Comparison of ENCODE assay signal across 8 cellular contexts in genomic region chrX:39688576-39689373, GRCh38.
DNase-seq lines count a peak whose midpoint lies in the region; ATAC-seq, FAIRE-seq and TF ChIP-seq lines count a peak whose summit lies in the region.

No MANE protein-coding gene starts in this region.

- H3K27me3 ChIP-seq in KMS-11 (ENCODE audit: insufficient read depth, low read depth): no peaks in the 10 kb centered on the region
- H3K27me3 ChIP-seq in endothelial cell of umbilical vein (ENCODE audit: control insufficient read depth in 2 of 2, insufficient read depth in 2 of 2, low read length in 2 of 2): peaks cover 0 to 4% of the 10 kb centered on the region in 2 experiments
- no peaks in the 10 kb centered on the region for H3K27me3 ChIP-seq in suprapubic skin

- no TSS peak for BruUV-seq in endothelial cell of umbilical vein (replicated peaks; lab: Mats Ljungman, UMichigan)

- H3K27me3 Mint-ChIP-seq in WTC11 (ENCODE audit: low read depth) (peaks cover 16% of the 10 kb centered on the region), T-helper 17 cell (peaks cover 42% of the 10 kb centered on the region)

- TF ChIP-seq EP300 in suprapubic skin (IDR thresholded peaks at IDR 0.05): no peak

- H3K9me3 Mint-ChIP-seq in WTC11: no peaks in the 10 kb centered on the region

- H3K4me1 Mint-ChIP-seq in WTC11 (peaks cover 43% of the 10 kb centered on the region), T-helper 17 cell (no peaks in the 10 kb centered on the region)

- peak overlapping the region; percentile 66 for H3K4me3 Mint-ChIP-seq in WTC11
- no peak overlapping the region for H3K4me3 Mint-ChIP-seq in T-helper 17 cell

- H3K36me3 Mint-ChIP-seq in WTC11 (no peaks in the 10 kb centered on the region), T-helper 17 cell (ENCODE audit: low read depth) (no peaks in the 10 kb centered on the region)

- WGBS in mesodermal cell (ENCODE audit: insufficient coverage in 2 of 2), 2 experiments: 0 to 1% methylated on average over 21 to 27 of the region's 100 CpGs
- WGBS in suprapubic skin: 22% methylated on average over 44 of the region's 100 CpGs

- TF ChIP-seq CTCF in KMS-11 (conservative IDR thresholded peaks at IDR 0.05; ENCODE audit: low read depth, low read length): no peak
- TF ChIP-seq CTCF in WTC11 (IDR thresholded peaks at IDR 0.05): no peak
- no peak for TF ChIP-seq CTCF in endothelial cell of umbilical vein (IDR thresholded peaks at IDR 0.05; ENCODE audit: extremely low read depth in 1 of 2, insufficient read depth in 1 of 2, low read depth in 1 of 2, low read length in 2 of 2)
- no peak for TF ChIP-seq CTCF in suprapubic skin (IDR thresholded peaks at IDR 0.05)

- no peaks in the 10 kb centered on the region for H3K79me2 ChIP-seq in KMS-11 (ENCODE audit: insufficient read depth, low read depth)
- H3K79me2 ChIP-seq in endothelial cell of umbilical vein (ENCODE audit: control insufficient read depth, insufficient read depth, low read length): no peaks in the 10 kb centered on the region

- DNase-seq in CD1c-positive myeloid dendritic cell (ENCODE audit: extremely low spot score) (peak; percentile 32), WTC11 (ENCODE audit: low spot score) (peak; percentile 62), endothelial cell of umbilical vein (ENCODE audit: low read depth, low spot score) (peak; percentile 18), suprapubic skin (ENCODE audit: low spot score in 2 of 2) (no peak), DMS114 treated with DMSO at 0.1 percent for 48 hours (lab: John Stamatoyannopoulos, UW; ENCODE audit: unreplicated experiment) (no peak), T-helper 17 cell (no peak)

- H2AFZ ChIP-seq in KMS-11 (ENCODE audit: low read depth) (peak overlapping the region; percentile 78), endothelial cell of umbilical vein (ENCODE audit: low read depth, low read length) (peak overlapping the region; percentile 77)

- CTCF ChIA-PET in WTC11 (lab: Charles Lee): interaction anchor here (1.0 to 2.5 kb wide), 5 partner anchors 34 to 325 kb away, joined by 3 to 6 read pairs (median 5); no protein-coding TSS in a partner anchor
- CTCF ChIA-PET in endothelial cell of umbilical vein (lab: Charles Lee): interaction anchor here (1.3 to 1.4 kb wide), 2 partner anchors 10 to 28 kb away, joined by 3 read pairs; no protein-coding TSS in a partner anchor

- no peaks in the 10 kb centered on the region for H4K20me1 ChIP-seq in KMS-11 (ENCODE audit: insufficient read depth)
- no peaks in the 10 kb centered on the region for H4K20me1 ChIP-seq in endothelial cell of umbilical vein (replicated peaks; ENCODE audit: control insufficient read depth, extremely low read depth, insufficient read depth, low read length)

- H3K27ac ChIP-seq in KMS-11 (no peak overlapping the region), endothelial cell of umbilical vein (ENCODE audit: insufficient read depth, low read depth, low read length) (no peak overlapping the region), mesodermal cell (ENCODE audit: low read depth, low read length, severe bottlenecking) (peak overlapping the region; percentile 69), suprapubic skin (no peak overlapping the region)

- H3K9me3 ChIP-seq in endothelial cell of umbilical vein (replicated peaks; ENCODE audit: control insufficient read depth, insufficient read depth, low read length) (no peaks in the 10 kb centered on the region), mesodermal cell (ENCODE audit: control insufficient read depth, low read length) (no peaks in the 10 kb centered on the region), suprapubic skin (no peaks in the 10 kb centered on the region), T-helper 17 cell (ENCODE audit: control insufficient read depth, low read length, poor library complexity, severe bottlenecking) (no peaks in the 10 kb centered on the region)

- intact Hi-C loops in endothelial cell of umbilical vein (cut with micrococcal nuclease): loop anchor here (5.0 kb wide), 1 partner anchor 39 kb away; no protein-coding TSS in a partner anchor

- ATAC-seq in WTC11 (peak; percentile 55), T-helper 17 cell (no peak)

- no peak overlapping the region for H3K27ac Mint-ChIP-seq in WTC11
- H3K27ac Mint-ChIP-seq in T-helper 17 cell: no peak overlapping the region

- FAIRE-seq in endothelial cell of umbilical vein (lab: Jason Lieb, UNC): peak; percentile 88

- H3K4me2 ChIP-seq in KMS-11 (peak overlapping the region; percentile 42), endothelial cell of umbilical vein (ENCODE audit: insufficient read depth, low read length) (peak overlapping the region; percentile 61)

- H3K9me1 ChIP-seq in endothelial cell of umbilical vein (replicated peaks; ENCODE audit: control insufficient read depth, extremely low read depth, insufficient read depth, low read length): no peaks in the 10 kb centered on the region

- peak overlapping the region; percentile 61 for H3K9ac ChIP-seq in KMS-11
- peak overlapping the region; percentile 55 for H3K9ac ChIP-seq in endothelial cell of umbilical vein (replicated peaks; ENCODE audit: extremely low read depth, insufficient read depth, low read length)

- H3K4me3 ChIP-seq in KMS-11 (IDR thresholded peaks at IDR 0.05; ENCODE audit: insufficient read depth, low read depth, low read length) (no peak overlapping the region), endothelial cell of umbilical vein (replicated peaks in 1 of 3; ENCODE audit: insufficient read depth in 1 of 3, low read depth in 1 of 3, low read length in 3 of 3) (peak overlapping the region in 2 of 3 experiments; percentile 23 to 40), mesodermal cell (ENCODE audit: extremely low read depth, insufficient read depth, low read length, poor library complexity, severe bottlenecking) (peak overlapping the region; percentile 35), suprapubic skin (peak overlapping the region; percentile 52)

- H3K36me3 ChIP-seq in KMS-11 (ENCODE audit: insufficient read depth) (no peaks in the 10 kb centered on the region), endothelial cell of umbilical vein (ENCODE audit: control insufficient read depth in 2 of 2, extremely low read depth in 1 of 2, insufficient read depth in 2 of 2, low read length in 2 of 2) (no peaks in the 10 kb centered on the region), mesodermal cell (ENCODE audit: control insufficient read depth, insufficient read depth, low read length) (no peaks in the 10 kb centered on the region), suprapubic skin (no peaks in the 10 kb centered on the region)

- POLR2A ChIA-PET in WTC11 (lab: Charles Lee) (interaction anchor here (1.2 kb wide), 1 partner anchor 11 kb away, joined by 3 read pairs; no protein-coding TSS in a partner anchor), endothelial cell of umbilical vein (lab: Charles Lee) (no interaction called here)

- H3K4me1 ChIP-seq in KMS-11 (ENCODE audit: low read depth, poor library complexity, severe bottlenecking) (peaks cover 8% of the 10 kb centered on the region), endothelial cell of umbilical vein (ENCODE audit: control insufficient read depth, extremely low read depth, insufficient read depth, low read length) (peaks cover 10% of the 10 kb centered on the region), mesodermal cell (ENCODE audit: control insufficient read depth, insufficient read depth, low read length, poor library complexity, severe bottlenecking) (peaks cover 11% of the 10 kb centered on the region), suprapubic skin (peaks cover 13% of the 10 kb centered on the region)

- dilution Hi-C loops in endothelial cell of umbilical vein (cut with MboI; ENCODE audit: extremely low pct_ligation_motif_present, low sequenced_read_pairs): no loop called here

- no peak for TF ChIP-seq POLR2A in endothelial cell of umbilical vein (IDR thresholded peaks at IDR 0.05; ENCODE audit: low read depth, low read length)
- no peak for TF ChIP-seq POLR2A in suprapubic skin (IDR thresholded peaks at IDR 0.05)

TF ChIP-seq in WTC11, 78 proteins besides CTCF, POLR2A, EP300 and RAD21 (continues in another document):
- TF ChIP-seq USF1 (CRISPR knock-in tag; IDR thresholded peaks at IDR 0.05) (peak; percentile 27; the same call in 1 of the 2 replicates), E2F5 (CRISPR knock-in tag; IDR thresholded peaks at IDR 0.05) (peak; percentile 47; the same call in 1 of the 2 replicates), FOXK1 (CRISPR knock-in tag; IDR thresholded peaks at IDR 0.05) (peak; percentile 78), ZNF263 (CRISPR knock-in tag; IDR thresholded peaks at IDR 0.05; ENCODE audit: low read depth) (no peak)

TF ChIP-seq in endothelial cell of umbilical vein, 7 proteins besides CTCF, POLR2A, EP300 and RAD21:
- no peak for TF ChIP-seq JUN (IDR thresholded peaks at IDR 0.05; ENCODE audit: borderline replicate concordance, insufficient read depth, insufficient read length, low read depth)
- TF ChIP-seq EZH2 (IDR thresholded peaks at IDR 0.05; ENCODE audit: borderline replicate concordance, low read depth, low read length, severe bottlenecking): no peak
- peak; percentile 28 for TF ChIP-seq POLR2AphosphoS5 (IDR thresholded peaks at IDR 0.05; ENCODE audit: insufficient read depth, low read depth, low read length)

Comparison
In these comparisons a context has a peak if more than half of its experiments do, and no peak if none do; other contexts are left out.
1. DNase-seq: peak in CD1c-positive myeloid dendritic cell (single experiment), WTC11 (single experiment) and endothelial cell of umbilical vein (single experiment); none in suprapubic skin (0 of 2), DMS114 treated with DMSO at 0.1 percent for 48 hours (single experiment) and T-helper 17 cell (0 of 3).